In genomic region chr10:13417459-13418126, GRCh38 we compare ENCODE assay signal across 21 cellular contexts.
DNase-seq lines count a peak whose midpoint lies in the region; ATAC-seq and TF ChIP-seq lines count a peak whose summit lies in the region.
"Had no signal": no experiment of that assay in that cellular context is flagged by ENCODE, and none has a peak within 500 bp of the region (broad histone marks: within the 10 kb centered on the region; RNA-seq: fewer than 3 reads in every experiment).

No MANE protein-coding gene starts in this region.

- ATAC-seq in aorta (ENCODE audit: low FRiP score): no peak
- ATAC-seq in activated CD8-positive, alpha-beta T cell treated with anti-CD3 and anti-CD28 coated beads for 36 hours: no peak
- ATAC-seq: activated CD4-positive, CD25-positive, alpha-beta regulatory T cell treated with anti-CD3 and anti-CD28 coated beads, Interleukin-2, amount 50 U/mL, for 24 hours; activated T-helper 17 cell treated with anti-CD3 and anti-CD28 coated beads, Interleukin-2, amount 50 U/mL, for 72 hours; sciatic nerve; stimulated activated naive B cell treated with anti-CD40 and anti-IgM and Interleukin-4, amounts not matched to agents 10 μg/mL and 1 μg/mL and 100 μg/mL, for 72 hours had no signal

- no peaks in the 10 kb centered on the region for H3K27me3 ChIP-seq in endodermal cell (ENCODE audit: control insufficient read depth, insufficient read depth, low read length, poor library complexity, severe bottlenecking)
- no peaks in the 10 kb centered on the region for H3K27me3 ChIP-seq in aorta (ENCODE audit: control insufficient read depth in 1 of 2, insufficient read depth in 2 of 2, low read length in 1 of 2)

- H3K27ac Mint-ChIP-seq in endodermal cell: peak overlapping the region; percentile 32
- H3K27ac Mint-ChIP-seq in activated CD8-positive, alpha-beta T cell treated with anti-CD3 and anti-CD28 coated beads for 36 hours: no peak overlapping the region
- H3K27ac Mint-ChIP-seq: activated CD4-positive, alpha-beta memory T cell treated with anti-CD3 and anti-CD28 coated beads, Interleukin-2, amount 10 ng/mL, durations not matched to agents 7 days and 5 days; activated naive CD8-positive, alpha-beta T cell; activated T-helper 17 cell treated with anti-CD3 and anti-CD28 coated beads, Interleukin-2, amount 50 U/mL, for 72 hours; dendritic cell treated with granulocyte-macrophage colony-stimulating factor and Interleukin-4, amounts not matched to agents 40 ng/mL and 50 ng/mL, for 4 days; stimulated activated naive B cell treated with anti-CD40 and anti-IgM and Interleukin-4, amounts not matched to agents 10 μg/mL and 1 μg/mL and 100 μg/mL, for 72 hours had no signal

- peaks cover 7% of the 10 kb centered on the region for H3K27me3 Mint-ChIP-seq in endodermal cell (ENCODE audit: insufficient read depth)
- H3K27me3 Mint-ChIP-seq in activated CD8-positive, alpha-beta T cell treated with anti-CD3 and anti-CD28 coated beads for 36 hours: peaks cover 2% of the 10 kb centered on the region
- H3K27me3 Mint-ChIP-seq: dendritic cell treated with granulocyte-macrophage colony-stimulating factor and Interleukin-4, amounts not matched to agents 40 ng/mL and 50 ng/mL, for 4 days had no signal

- H3K36me3 Mint-ChIP-seq in endodermal cell (ENCODE audit: low read depth): no peaks in the 10 kb centered on the region
- no peaks in the 10 kb centered on the region for H3K36me3 Mint-ChIP-seq in activated CD8-positive, alpha-beta T cell treated with anti-CD3 and anti-CD28 coated beads for 36 hours (ENCODE audit: low read depth)
- H3K36me3 Mint-ChIP-seq: activated naive CD8-positive, alpha-beta T cell; CD14-positive monocyte; stimulated activated naive B cell treated with anti-CD40 and anti-IgM and Interleukin-4, amounts not matched to agents 10 μg/mL and 1 μg/mL and 100 μg/mL, for 72 hours had no signal

- H3K36me3 ChIP-seq in endodermal cell (ENCODE audit: control insufficient read depth, insufficient read depth, low read length) (no peaks in the 10 kb centered on the region), aorta (ENCODE audit: control insufficient read depth in 1 of 2, insufficient read depth in 2 of 2, low read length in 1 of 2) (no peaks in the 10 kb centered on the region)
- H3K36me3 ChIP-seq: suprapubic skin had no signal

- H3K4me3 ChIP-seq in endodermal cell (ENCODE audit: low read length) (no peak overlapping the region), aorta (ENCODE audit: low read length in 2 of 2) (no peak overlapping the region)
- H3K4me3 ChIP-seq: lung, suprapubic skin had no signal

- CTCF ChIA-PET in activated CD8-positive, alpha-beta T cell treated with anti-CD3 and anti-CD28 coated beads for 36 hours (lab: Charles Lee): no interaction called here

- no peak for TF ChIP-seq POLR2A in erythroblast (IDR thresholded peaks at IDR 0.05; ENCODE audit: low read length)

- DNase-seq in ELF-1 (ENCODE audit: low read depth, low spot score) (peak; percentile 38), M059J (ENCODE audit: low read depth) (peak; percentile 68), endodermal cell (no peak), retina (peak; percentile 54), erythroblast (lab: John Stamatoyannopoulos, UW) (no peak), MV-4-11 (lab: John Stamatoyannopoulos, UW) (no peak), aorta (no peak)
- no peak for DNase-seq in activated CD8-positive, alpha-beta T cell treated with anti-CD3 and anti-CD28 coated beads for 36 hours
- DNase-seq: activated CD4-positive, alpha-beta memory T cell treated with anti-CD3 and anti-CD28 coated beads, Interleukin-2, amount 10 ng/mL, durations not matched to agents 7 days and 5 days; NCI-H1694; stimulated activated CD4-positive, alpha-beta T cell treated with anti-CD3 and anti-CD28 coated beads, Interleukin-4, amount 100 ng/mL, for 4 hours; stimulated activated naive B cell treated with anti-CD40 and anti-IgM and Interleukin-4, amounts not matched to agents 10 μg/mL and 1 μg/mL and 100 μg/mL, for 72 hours had no signal

- intact Hi-C loops in aorta (cut with DNase I): no loop called here
- intact Hi-C loops in activated CD8-positive, alpha-beta T cell treated with anti-CD3 and anti-CD28 coated beads for 36 hours (cut with micrococcal nuclease): no loop called here

- peaks cover 17% of the 10 kb centered on the region for H3K9me3 Mint-ChIP-seq in endodermal cell
- H3K9me3 Mint-ChIP-seq in activated CD8-positive, alpha-beta T cell treated with anti-CD3 and anti-CD28 coated beads for 36 hours: peaks cover 2% of the 10 kb centered on the region
- H3K9me3 Mint-ChIP-seq: activated CD4-positive, alpha-beta memory T cell treated with anti-CD3 and anti-CD28 coated beads, Interleukin-2, amount 10 ng/mL, durations not matched to agents 7 days and 5 days; activated T-helper 17 cell treated with anti-CD3 and anti-CD28 coated beads, Interleukin-2, amount 50 U/mL, for 72 hours; dendritic cell treated with granulocyte-macrophage colony-stimulating factor and Interleukin-4, amounts not matched to agents 40 ng/mL and 50 ng/mL, for 4 days had no signal

- no peak overlapping the region for H3K4me3 Mint-ChIP-seq in endodermal cell
- H3K4me3 Mint-ChIP-seq in activated CD8-positive, alpha-beta T cell treated with anti-CD3 and anti-CD28 coated beads for 36 hours: no peak overlapping the region
- H3K4me3 Mint-ChIP-seq: activated CD4-positive, alpha-beta memory T cell treated with anti-CD3 and anti-CD28 coated beads, Interleukin-2, amount 10 ng/mL, durations not matched to agents 7 days and 5 days; activated naive CD8-positive, alpha-beta T cell; activated T-helper 17 cell treated with anti-CD3 and anti-CD28 coated beads, Interleukin-2, amount 50 U/mL, for 72 hours; CD14-positive monocyte; central memory CD8-positive, alpha-beta T cell; dendritic cell treated with granulocyte-macrophage colony-stimulating factor and Interleukin-4, amounts not matched to agents 40 ng/mL and 50 ng/mL, for 4 days; stimulated activated naive B cell treated with anti-CD40 and anti-IgM and Interleukin-4, amounts not matched to agents 10 μg/mL and 1 μg/mL and 100 μg/mL, for 72 hours had no signal

- no peak overlapping the region for H3K9ac ChIP-seq in endodermal cell (ENCODE audit: extremely low read depth, low read length, poor library complexity, severe bottlenecking)

- 92 to 96% methylated on average over 7 to 9 of the region's 9 CpGs for WGBS in endodermal cell (ENCODE audit: insufficient coverage in 1 of 2, insufficient read length in 1 of 2), 2 experiments
- WGBS in aorta, 2 donors: 91 to 93% methylated on average over 9 of the region's 9 CpGs

- H3K9me3 ChIP-seq in endodermal cell (ENCODE audit: control insufficient read depth, low read length): peaks cover 10% of the 10 kb centered on the region
- H3K9me3 ChIP-seq in aorta (ENCODE audit: control insufficient read depth, low read length): peaks cover 2% of the 10 kb centered on the region
- H3K9me3 ChIP-seq: suprapubic skin had no signal

- no peaks in the 10 kb centered on the region for H3K4me1 ChIP-seq in endodermal cell (ENCODE audit: control insufficient read depth, insufficient read depth, low read length)
- H3K4me1 ChIP-seq in aorta (ENCODE audit: control insufficient read depth in 1 of 2, insufficient read depth in 2 of 2, low read length in 2 of 2): no peaks in the 10 kb centered on the region
- H3K4me1 ChIP-seq: suprapubic skin had no signal

- H3K4me1 Mint-ChIP-seq in endodermal cell: no peaks in the 10 kb centered on the region
- no peaks in the 10 kb centered on the region for H3K4me1 Mint-ChIP-seq in activated CD8-positive, alpha-beta T cell treated with anti-CD3 and anti-CD28 coated beads for 36 hours (ENCODE audit: low read depth)
- H3K4me1 Mint-ChIP-seq: activated CD4-positive, alpha-beta memory T cell treated with anti-CD3 and anti-CD28 coated beads, Interleukin-2, amount 10 ng/mL, durations not matched to agents 7 days and 5 days; activated T-helper 17 cell treated with anti-CD3 and anti-CD28 coated beads, Interleukin-2, amount 50 U/mL, for 72 hours; CD14-positive monocyte; central memory CD8-positive, alpha-beta T cell had no signal

- no peak overlapping the region for H3K27ac ChIP-seq in endodermal cell (ENCODE audit: low read depth, low read length)
- H3K27ac ChIP-seq in aorta (ENCODE audit: low read depth in 1 of 2, low read length in 2 of 2): no peak overlapping the region
- H3K27ac ChIP-seq: suprapubic skin had no signal

- no peak for TF ChIP-seq CTCF in endodermal cell (conservative IDR thresholded peaks at IDR 0.05)
- no peak for TF ChIP-seq CTCF in activated CD8-positive, alpha-beta T cell treated with anti-CD3 and anti-CD28 coated beads for 36 hours (IDR thresholded peaks at IDR 0.05)

- POLR2A ChIA-PET in activated CD8-positive, alpha-beta T cell treated with anti-CD3 and anti-CD28 coated beads for 36 hours (lab: Charles Lee): no interaction called here

Comparison
In these comparisons a context has a peak if more than half of its experiments do, and no peak if none do; other contexts are left out.
1. DNase-seq: peak in ELF-1 (single experiment), M059J (single experiment) and retina (single experiment); none in endodermal cell (single experiment), erythroblast (0 of 2), MV-4-11 (single experiment), aorta (0 of 2) and activated CD8-positive, alpha-beta T cell treated with anti-CD3 and anti-CD28 coated beads for 36 hours (single experiment).